In the genomic region with DNA sequence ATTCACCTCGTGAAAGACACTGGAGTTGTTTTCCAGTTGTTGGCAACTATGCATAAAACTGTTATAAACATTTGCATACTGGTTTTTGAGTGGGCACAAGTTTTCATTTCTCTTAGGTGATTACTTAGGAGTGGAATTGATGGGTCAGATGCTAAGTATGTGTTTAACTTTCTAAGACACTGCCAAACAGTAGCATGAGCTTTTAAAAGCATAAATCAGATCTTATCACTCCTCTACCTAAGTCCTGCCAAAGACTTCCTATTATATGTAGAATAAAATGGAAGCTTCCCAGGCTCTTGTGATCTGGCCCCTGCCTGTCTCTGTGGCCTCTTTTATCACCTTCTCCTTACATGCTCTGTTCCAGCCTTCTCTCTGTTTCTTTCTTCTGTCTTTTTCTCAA, we compare ENCODE assay signal across 13 cellular contexts.
DNase-seq lines count a peak whose midpoint lies in the region; ATAC-seq and TF ChIP-seq lines count a peak whose summit lies in the region.
"Had no signal": no experiment of that assay in that cellular context is flagged by ENCODE, and none has a peak within 500 bp of the region (broad histone marks: within the 10 kb centered on the region; RNA-seq: fewer than 3 reads in every experiment).

No MANE protein-coding gene starts in this region.

- H3K27ac ChIP-seq in SK-N-SH (ENCODE audit: low read depth in 2 of 2, low read length in 1 of 2), result no peak overlapping the region
- H3K27ac ChIP-seq: BLaER1 treated with 17β-estradiol and CSF1 and Interleukin-3, amounts not matched to agents 10 nM and 100 nM had no signal

- H2AFZ ChIP-seq in SK-N-SH (ENCODE audit: low read depth), result no peak overlapping the region

- H3K27me3 Mint-ChIP-seq in central memory CD8-positive, alpha-beta T cell, result no peaks in the 10 kb centered on the region
- H3K27me3 Mint-ChIP-seq: CD4-positive, CD25-positive, alpha-beta regulatory T cell had no signal

- no peaks in the 10 kb centered on the region for H3K9me3 Mint-ChIP-seq in central memory CD8-positive, alpha-beta T cell

- H3K4me1 ChIP-seq in SK-N-SH (ENCODE audit: control insufficient read depth in 1 of 2, insufficient read depth in 2 of 2, low read depth in 1 of 2, low read length in 1 of 2), result peaks cover 0 to 3% of the 10 kb centered on the region in 2 experiments; a peak in 1 of 4 replicates
- H3K4me1 ChIP-seq: HAP-1 had no signal

- no peak for ATAC-seq in central memory CD8-positive, alpha-beta T cell (replicated peaks; ENCODE audit: extremely low read depth, poor library complexity, severe bottlenecking)
- ATAC-seq in HG03460 (IDR thresholded peaks at IDR 0.05; ENCODE audit: unreplicated experiment), result no peak
- ATAC-seq in GM19324 (IDR thresholded peaks at IDR 0.05; ENCODE audit: low FRiP score, unreplicated experiment), result no peak
- no peak for ATAC-seq in HG02642 (IDR thresholded peaks at IDR 0.05; ENCODE audit: poor library complexity, unreplicated experiment)

- no peak overlapping the region for H3K4me3 Mint-ChIP-seq in central memory CD8-positive, alpha-beta T cell
- H3K4me3 Mint-ChIP-seq: CD4-positive, CD25-positive, alpha-beta regulatory T cell had no signal

- CTCF ChIA-PET in SK-N-SH (lab: Yijun Ruan, JAX), result interaction anchor here (1.0 to 2.0 kb wide), 3 partner anchors 10 to 41 kb away, joined by 3 to 9 read pairs (median 3); no protein-coding TSS in a partner anchor

- no peak for TF ChIP-seq RAD21 in SK-N-SH (IDR thresholded peaks at IDR 0.05; ENCODE audit: low read length)

- no peak for TF ChIP-seq CTCF in LNCaP clone FGC (IDR thresholded peaks at IDR 0.05; ENCODE audit: control insufficient read depth, extremely low read depth, insufficient read depth)
- TF ChIP-seq CTCF in SK-N-SH (IDR thresholded peaks at IDR 0.05), result no peak

- no peaks in the 10 kb centered on the region for H3K36me3 Mint-ChIP-seq in central memory CD8-positive, alpha-beta T cell (ENCODE audit: insufficient read depth)
- H3K36me3 Mint-ChIP-seq: CD4-positive, CD25-positive, alpha-beta regulatory T cell had no signal

- no peaks in the 10 kb centered on the region for H3F3A ChIP-seq in SK-N-SH (replicated peaks; ENCODE audit: insufficient read depth)

- H3K79me2 ChIP-seq in SK-N-SH (ENCODE audit: insufficient read depth), result no peaks in the 10 kb centered on the region

- H3K9ac ChIP-seq in SK-N-SH, result no peak overlapping the region
- H3K9ac ChIP-seq: BLaER1 treated with 17β-estradiol and CSF1 and Interleukin-3, amounts not matched to agents 10 nM and 100 nM had no signal

- H3K36me3 ChIP-seq in SK-N-SH (replicated peaks in 1 of 2; ENCODE audit: control insufficient read depth in 1 of 2, insufficient read depth in 2 of 2, low read length in 1 of 2), result no peaks in the 10 kb centered on the region
- H3K36me3 ChIP-seq: BLaER1 treated with 17β-estradiol and CSF1 and Interleukin-3, amounts not matched to agents 10 nM and 100 nM; HAP-1 had no signal

- no peak for TF ChIP-seq EP300 in SK-N-SH (IDR thresholded peaks at IDR 0.05; ENCODE audit: borderline replicate concordance in 1 of 2, low read depth in 1 of 2, low read length in 1 of 2)

- no peaks in the 10 kb centered on the region for H3K27me3 ChIP-seq in SK-N-SH (ENCODE audit: insufficient read depth)
- H3K27me3 ChIP-seq: BLaER1 treated with 17β-estradiol and CSF1 and Interleukin-3, amounts not matched to agents 10 nM and 100 nM had no signal

- WGBS in SK-N-SH (ENCODE audit: low lambda C conversion rate), result 84% methylated on average over 1 of the region's 1 CpG

- DNase-seq in EH (ENCODE audit: low read depth) (peak; percentile 33), LNCaP clone FGC (ENCODE audit: low read depth) (peak; percentile 77), SK-N-SH (no peak)
- no peak for DNase-seq in central memory CD8-positive, alpha-beta T cell (ENCODE audit: low spot score in 2 of 2)
- DNase-seq: 8988T; ACHN; CD4-positive, CD25-positive, alpha-beta regulatory T cell; DMS53 had no signal

- H3K27ac Mint-ChIP-seq in central memory CD8-positive, alpha-beta T cell (ENCODE audit: low read depth), result peak overlapping the region; percentile 26
- H3K27ac Mint-ChIP-seq: CD4-positive, CD25-positive, alpha-beta regulatory T cell had no signal

- H3K4me2 ChIP-seq in SK-N-SH, result no peak overlapping the region
- H3K4me2 ChIP-seq: BLaER1 treated with 17β-estradiol and CSF1 and Interleukin-3, amounts not matched to agents 10 nM and 100 nM had no signal

- H3K4me3 ChIP-seq in LNCaP clone FGC (ENCODE audit: low read depth, low read length) (no peak overlapping the region), SK-N-SH (ENCODE audit: low read depth in 2 of 2, low read length in 1 of 2) (no peak overlapping the region)
- H3K4me3 ChIP-seq: BLaER1 treated with 17β-estradiol and CSF1 and Interleukin-3, amounts not matched to agents 10 nM and 100 nM; HAP-1 had no signal

- POLR2A ChIA-PET in SK-N-SH (lab: Yijun Ruan, JAX), result no interaction called here

- H3K9me2 ChIP-seq in SK-N-SH, result no peaks in the 10 kb centered on the region

- H4K20me1 ChIP-seq in SK-N-SH (ENCODE audit: insufficient read depth), result no peaks in the 10 kb centered on the region
- H4K20me1 ChIP-seq: BLaER1 treated with 17β-estradiol and CSF1 and Interleukin-3, amounts not matched to agents 10 nM and 100 nM had no signal

- no peaks in the 10 kb centered on the region for H3K9me3 ChIP-seq in SK-N-SH
- H3K9me3 ChIP-seq: HAP-1 had no signal

- H3K4me1 Mint-ChIP-seq in central memory CD8-positive, alpha-beta T cell, result no peaks in the 10 kb centered on the region
- H3K4me1 Mint-ChIP-seq: CD4-positive, CD25-positive, alpha-beta regulatory T cell had no signal

TF ChIP-seq in SK-N-SH, 30 proteins besides CTCF, POLR2A, EP300 and RAD21:
- TF ChIP-seq GABPA (IDR thresholded peaks at IDR 0.05; ENCODE audit: low read depth) (no peak), RXRA (IDR thresholded peaks at IDR 0.05; ENCODE audit: borderline replicate concordance, low read depth) (no peak), TEAD4 (IDR thresholded peaks at IDR 0.05; ENCODE audit: borderline replicate concordance, insufficient read depth) (no peak), FOXJ3 (CRISPR knock-in tag; IDR thresholded peaks at IDR 0.05) (no peak)
- TF ChIP-seq, protein P1, sequence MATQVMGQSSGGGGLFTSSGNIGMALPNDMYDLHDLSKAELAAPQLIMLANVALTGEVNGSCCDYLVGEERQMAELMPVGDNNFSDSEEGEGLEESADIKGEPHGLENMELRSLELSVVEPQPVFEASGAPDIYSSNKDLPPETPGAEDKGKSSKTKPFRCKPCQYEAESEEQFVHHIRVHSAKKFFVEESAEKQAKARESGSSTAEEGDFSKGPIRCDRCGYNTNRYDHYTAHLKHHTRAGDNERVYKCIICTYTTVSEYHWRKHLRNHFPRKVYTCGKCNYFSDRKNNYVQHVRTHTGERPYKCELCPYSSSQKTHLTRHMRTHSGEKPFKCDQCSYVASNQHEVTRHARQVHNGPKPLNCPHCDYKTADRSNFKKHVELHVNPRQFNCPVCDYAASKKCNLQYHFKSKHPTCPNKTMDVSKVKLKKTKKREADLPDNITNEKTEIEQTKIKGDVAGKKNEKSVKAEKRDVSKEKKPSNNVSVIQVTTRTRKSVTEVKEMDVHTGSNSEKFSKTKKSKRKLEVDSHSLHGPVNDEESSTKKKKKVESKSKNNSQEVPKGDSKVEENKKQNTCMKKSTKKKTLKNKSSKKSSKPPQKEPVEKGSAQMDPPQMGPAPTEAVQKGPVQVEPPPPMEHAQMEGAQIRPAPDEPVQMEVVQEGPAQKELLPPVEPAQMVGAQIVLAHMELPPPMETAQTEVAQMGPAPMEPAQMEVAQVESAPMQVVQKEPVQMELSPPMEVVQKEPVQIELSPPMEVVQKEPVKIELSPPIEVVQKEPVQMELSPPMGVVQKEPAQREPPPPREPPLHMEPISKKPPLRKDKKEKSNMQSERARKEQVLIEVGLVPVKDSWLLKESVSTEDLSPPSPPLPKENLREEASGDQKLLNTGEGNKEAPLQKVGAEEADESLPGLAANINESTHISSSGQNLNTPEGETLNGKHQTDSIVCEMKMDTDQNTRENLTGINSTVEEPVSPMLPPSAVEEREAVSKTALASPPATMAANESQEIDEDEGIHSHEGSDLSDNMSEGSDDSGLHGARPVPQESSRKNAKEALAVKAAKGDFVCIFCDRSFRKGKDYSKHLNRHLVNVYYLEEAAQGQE (IDR thresholded peaks at IDR 0.05; ENCODE audit: low read depth, low read length), result no peak
- TF ChIP-seq, protein P2, sequence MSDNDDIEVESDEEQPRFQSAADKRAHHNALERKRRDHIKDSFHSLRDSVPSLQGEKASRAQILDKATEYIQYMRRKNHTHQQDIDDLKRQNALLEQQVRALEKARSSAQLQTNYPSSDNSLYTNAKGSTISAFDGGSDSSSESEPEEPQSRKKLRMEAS (IDR thresholded peaks at IDR 0.05; ENCODE audit: low read depth), result no peak
- TF ChIP-seq, protein P3, sequence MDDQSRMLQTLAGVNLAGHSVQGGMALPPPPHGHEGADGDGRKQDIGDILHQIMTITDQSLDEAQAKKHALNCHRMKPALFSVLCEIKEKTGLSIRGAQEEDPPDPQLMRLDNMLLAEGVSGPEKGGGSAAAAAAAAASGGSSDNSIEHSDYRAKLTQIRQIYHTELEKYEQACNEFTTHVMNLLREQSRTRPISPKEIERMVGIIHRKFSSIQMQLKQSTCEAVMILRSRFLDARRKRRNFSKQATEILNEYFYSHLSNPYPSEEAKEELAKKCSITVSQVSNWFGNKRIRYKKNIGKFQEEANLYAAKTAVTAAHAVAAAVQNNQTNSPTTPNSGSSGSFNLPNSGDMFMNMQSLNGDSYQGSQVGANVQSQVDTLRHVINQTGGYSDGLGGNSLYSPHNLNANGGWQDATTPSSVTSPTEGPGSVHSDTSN (IDR thresholded peaks at IDR 0.05), result 0 out of 2 replicates have a peak, but pooled peaks have one; percentile 12

Comparison
In these comparisons a context has a peak if more than half of its experiments do, and no peak if none do; other contexts are left out.
1. DNase-seq: peak in EH (single experiment) and LNCaP clone FGC (single experiment); none in SK-N-SH (single experiment) and central memory CD8-positive, alpha-beta T cell (0 of 2).